1 cellular context compared by ENCODE assay signal in genomic region chr2:126419403-126419802, GRCh38.
TF ChIP-seq lines count a peak whose summit lies in the region.

No MANE protein-coding gene starts in this region.

TF ChIP-seq in K562, 482 proteins besides CTCF, POLR2A, EP300 and RAD21 (continued from another document):
- TF ChIP-seq JUND (IDR thresholded peaks at IDR 0.05; ENCODE audit: borderline replicate concordance, low read depth, low read length) (no peak), JUND (tag; IDR thresholded peaks at IDR 0.05; ENCODE audit: borderline replicate concordance, low read depth, low read length) (no peak), NR3C1 (CRISPR knock-in tag; IDR thresholded peaks at IDR 0.05) (no peak), CBX3 (IDR thresholded peaks at IDR 0.05; ENCODE audit: borderline replicate concordance in 1 of 2, low read length in 2 of 2) (0 out of 3 replicates have a peak, but pooled peaks of 1 of the 2 experiments have one; percentile 23)
